In the genomic region with DNA sequence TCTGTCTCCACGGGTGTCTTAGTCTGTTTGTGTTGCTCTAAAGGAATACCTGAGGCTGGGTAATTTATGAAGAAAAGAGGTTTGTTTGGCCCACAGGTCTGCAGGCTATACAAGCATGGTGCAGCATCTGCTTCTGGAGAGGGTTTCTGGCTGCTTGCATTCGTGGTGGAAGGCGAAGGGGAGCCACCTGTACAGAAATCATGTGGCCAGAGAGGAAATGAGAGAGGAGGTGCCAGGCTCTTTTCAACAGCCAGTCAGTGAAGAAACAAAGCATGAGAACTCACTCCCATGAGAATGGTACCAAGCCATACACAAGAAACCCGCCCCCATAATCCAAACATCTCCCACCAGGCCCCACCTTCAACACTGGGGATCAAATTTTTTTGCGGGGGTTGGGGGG, we compare ENCODE assay signal across 2 cellular contexts.
TF ChIP-seq lines count a peak whose summit lies in the region.

No MANE protein-coding gene starts in this region.

TF ChIP-seq in GM12878, 131 proteins besides CTCF, POLR2A, EP300 and RAD21:
- TF ChIP-seq, protein P1, sequence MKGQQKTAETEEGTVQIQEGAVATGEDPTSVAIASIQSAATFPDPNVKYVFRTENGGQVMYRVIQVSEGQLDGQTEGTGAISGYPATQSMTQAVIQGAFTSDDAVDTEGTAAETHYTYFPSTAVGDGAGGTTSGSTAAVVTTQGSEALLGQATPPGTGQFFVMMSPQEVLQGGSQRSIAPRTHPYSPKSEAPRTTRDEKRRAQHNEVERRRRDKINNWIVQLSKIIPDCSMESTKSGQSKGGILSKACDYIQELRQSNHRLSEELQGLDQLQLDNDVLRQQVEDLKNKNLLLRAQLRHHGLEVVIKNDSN (IDR thresholded peaks at IDR 0.05; ENCODE audit: borderline replicate concordance, extremely low read length, insufficient read depth, low read depth, low read length), result no peak

TF ChIP-seq in SK-N-SH treated with all-trans-retinoic acid at 6 μM for 48 hours, 23 proteins besides CTCF, POLR2A, EP300 and RAD21:
- no peak for TF ChIP-seq ISL1 (CRISPR knock-in tag; IDR thresholded peaks at IDR 0.05)
- TF ChIP-seq, protein P2, sequence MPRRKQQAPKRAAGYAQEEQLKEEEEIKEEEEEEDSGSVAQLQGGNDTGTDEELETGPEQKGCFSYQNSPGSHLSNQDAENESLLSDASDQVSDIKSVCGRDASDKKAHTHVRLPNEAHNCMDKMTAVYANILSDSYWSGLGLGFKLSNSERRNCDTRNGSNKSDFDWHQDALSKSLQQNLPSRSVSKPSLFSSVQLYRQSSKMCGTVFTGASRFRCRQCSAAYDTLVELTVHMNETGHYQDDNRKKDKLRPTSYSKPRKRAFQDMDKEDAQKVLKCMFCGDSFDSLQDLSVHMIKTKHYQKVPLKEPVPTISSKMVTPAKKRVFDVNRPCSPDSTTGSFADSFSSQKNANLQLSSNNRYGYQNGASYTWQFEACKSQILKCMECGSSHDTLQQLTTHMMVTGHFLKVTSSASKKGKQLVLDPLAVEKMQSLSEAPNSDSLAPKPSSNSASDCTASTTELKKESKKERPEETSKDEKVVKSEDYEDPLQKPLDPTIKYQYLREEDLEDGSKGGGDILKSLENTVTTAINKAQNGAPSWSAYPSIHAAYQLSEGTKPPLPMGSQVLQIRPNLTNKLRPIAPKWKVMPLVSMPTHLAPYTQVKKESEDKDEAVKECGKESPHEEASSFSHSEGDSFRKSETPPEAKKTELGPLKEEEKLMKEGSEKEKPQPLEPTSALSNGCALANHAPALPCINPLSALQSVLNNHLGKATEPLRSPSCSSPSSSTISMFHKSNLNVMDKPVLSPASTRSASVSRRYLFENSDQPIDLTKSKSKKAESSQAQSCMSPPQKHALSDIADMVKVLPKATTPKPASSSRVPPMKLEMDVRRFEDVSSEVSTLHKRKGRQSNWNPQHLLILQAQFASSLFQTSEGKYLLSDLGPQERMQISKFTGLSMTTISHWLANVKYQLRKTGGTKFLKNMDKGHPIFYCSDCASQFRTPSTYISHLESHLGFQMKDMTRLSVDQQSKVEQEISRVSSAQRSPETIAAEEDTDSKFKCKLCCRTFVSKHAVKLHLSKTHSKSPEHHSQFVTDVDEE (CRISPR knock-in tag; IDR thresholded peaks at IDR 0.05), result no peak
- TF ChIP-seq RARB (CRISPR knock-in tag; IDR thresholded peaks at IDR 0.05), result no peak
- no peak for TF ChIP-seq ZFP3 (CRISPR knock-in tag; IDR thresholded peaks at IDR 0.05)
- no peak for TF ChIP-seq TCF4 (CRISPR knock-in tag; IDR thresholded peaks at IDR 0.05; ENCODE audit: borderline replicate concordance)
- TF ChIP-seq, protein P3, sequence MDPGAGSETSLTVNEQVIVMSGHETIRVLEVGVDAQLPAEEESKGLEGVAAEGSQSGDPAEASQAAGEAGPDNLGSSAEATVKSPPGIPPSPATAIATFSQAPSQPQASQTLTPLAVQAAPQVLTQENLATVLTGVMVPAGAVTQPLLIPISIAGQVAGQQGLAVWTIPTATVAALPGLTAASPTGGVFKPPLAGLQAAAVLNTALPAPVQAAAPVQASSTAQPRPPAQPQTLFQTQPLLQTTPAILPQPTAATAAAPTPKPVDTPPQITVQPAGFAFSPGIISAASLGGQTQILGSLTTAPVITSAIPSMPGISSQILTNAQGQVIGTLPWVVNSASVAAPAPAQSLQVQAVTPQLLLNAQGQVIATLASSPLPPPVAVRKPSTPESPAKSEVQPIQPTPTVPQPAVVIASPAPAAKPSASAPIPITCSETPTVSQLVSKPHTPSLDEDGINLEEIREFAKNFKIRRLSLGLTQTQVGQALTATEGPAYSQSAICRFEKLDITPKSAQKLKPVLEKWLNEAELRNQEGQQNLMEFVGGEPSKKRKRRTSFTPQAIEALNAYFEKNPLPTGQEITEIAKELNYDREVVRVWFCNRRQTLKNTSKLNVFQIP (CRISPR knock-in tag; IDR thresholded peaks at IDR 0.05; ENCODE audit: borderline replicate concordance, low read depth), result no peak
- TF ChIP-seq GLIS3 (CRISPR knock-in tag; IDR thresholded peaks at IDR 0.05), result no peak
- TF ChIP-seq TOX (CRISPR knock-in tag; IDR thresholded peaks at IDR 0.05; ENCODE audit: borderline replicate concordance), result no peak
- TF ChIP-seq ZNF565 (CRISPR knock-in tag; conservative IDR thresholded peaks at IDR 0.05; ENCODE audit: low read depth), result no peak
